ENCODE assay signal across 24 cellular contexts in genomic region chr7:154505362-154505761, GRCh38.
A peak's percentile ranks its signal among the peaks of the same experiment; 100 is the strongest.
DNase-seq lines count a peak whose midpoint lies in the region; ATAC-seq and TF ChIP-seq lines count a peak whose summit lies in the region.
"Had no signal": no experiment of that assay in that cellular context is flagged by ENCODE, and none has a peak within 500 bp of the region (broad histone marks: within the 10 kb centered on the region; RNA-seq: fewer than 3 reads in every experiment).

No MANE protein-coding gene starts in this region.

- peaks cover 5 to 7% of the 10 kb centered on the region in 2 experiments for H3K4me1 ChIP-seq in trophoblast cell (ENCODE audit: control insufficient read depth in 1 of 2, insufficient read depth in 2 of 2, low read length in 2 of 2)
- H3K4me1 ChIP-seq: A549 had no signal

- H3K36me3 Mint-ChIP-seq in type B pancreatic cell = no peaks in the 10 kb centered on the region
- H3K36me3 Mint-ChIP-seq: CD4-positive, CD25-positive, alpha-beta regulatory T cell had no signal

- H3K4me3 Mint-ChIP-seq in type B pancreatic cell = no peak overlapping the region
- H3K4me3 Mint-ChIP-seq: B cell; CD4-positive, CD25-positive, alpha-beta regulatory T cell had no signal

- peak overlapping the region; percentile 66 for H2BK12ac ChIP-seq in trophoblast cell (ENCODE audit: low read length)

- H3K79me2 ChIP-seq in trophoblast cell (ENCODE audit: control insufficient read depth, insufficient read depth, low read length, poor library complexity) = no peaks in the 10 kb centered on the region

- H3K23ac ChIP-seq in trophoblast cell (ENCODE audit: low read length) = no peak overlapping the region

- no peak overlapping the region for H2AK5ac ChIP-seq in trophoblast cell (ENCODE audit: low read length)

- H3K27ac ChIP-seq in HL-60 (replicated peaks) (no peak overlapping the region), trophoblast cell (ENCODE audit: low read depth, low read length) (peak overlapping the region; percentile 55)
- H3K27ac ChIP-seq: A549, KMS-11, PC-9, RWPE1 had no signal

- H4K12ac ChIP-seq in trophoblast cell (ENCODE audit: low read depth, low read length) = no peak overlapping the region

- H3K4me3 ChIP-seq in HL-60 (replicated peaks; ENCODE audit: insufficient read depth, low read length) (no peak overlapping the region), trophoblast cell (ENCODE audit: low read depth, low read length) (no peak overlapping the region)
- H3K4me3 ChIP-seq: A549, PC-9 had no signal

- H4K91ac ChIP-seq in trophoblast cell (ENCODE audit: low read depth, low read length) = no peak overlapping the region

- H3K36me3 ChIP-seq in trophoblast cell (ENCODE audit: control insufficient read depth in 1 of 2, insufficient read depth in 2 of 2, low read length in 2 of 2) = no peaks in the 10 kb centered on the region

- H2BK120ac ChIP-seq in trophoblast cell (ENCODE audit: insufficient read depth, low read length, poor library complexity) = no peak overlapping the region

- H3K27ac Mint-ChIP-seq in type B pancreatic cell = no peak overlapping the region
- H3K27ac Mint-ChIP-seq: B cell; CD4-positive, CD25-positive, alpha-beta regulatory T cell had no signal

- H3K4ac ChIP-seq in trophoblast cell (ENCODE audit: low read depth, low read length) = no peak overlapping the region

- no peak overlapping the region for H4K8ac ChIP-seq in trophoblast cell (ENCODE audit: low read depth, low read length)

- no peak for TF ChIP-seq CTCF in HL-60 (IDR thresholded peaks at IDR 0.05; ENCODE audit: insufficient read depth, low read length)
- TF ChIP-seq CTCF in type B pancreatic cell (conservative IDR thresholded peaks at IDR 0.05) = no peak

- no peak overlapping the region for H3K14ac ChIP-seq in trophoblast cell (ENCODE audit: low read length)

- no peak for ATAC-seq in GM19023 (IDR thresholded peaks at IDR 0.05; ENCODE audit: unreplicated experiment)
- ATAC-seq: A549, SK-N-SH treated with all-trans-retinoic acid at 6 μM for 48 hours had no signal

- no peak overlapping the region for H3K9ac ChIP-seq in trophoblast cell (ENCODE audit: low read length)
- H3K9ac ChIP-seq: KMS-11 had no signal

- H3K4me2 ChIP-seq in trophoblast cell (ENCODE audit: low read length) = no peak overlapping the region
- H3K4me2 ChIP-seq: A549, KMS-11, PC-9 had no signal

- H3K27me3 ChIP-seq in HL-60 (ENCODE audit: insufficient read depth, poor library complexity, severe bottlenecking) = no peaks in the 10 kb centered on the region
- H3K27me3 ChIP-seq in trophoblast cell (ENCODE audit: insufficient read depth, low read length) = no peaks in the 10 kb centered on the region

- DNase-seq in HL-60 (ENCODE audit: low read depth in 1 of 2, low spot score in 1 of 2) (peak; percentile 5 to 8), MV-4-11 (lab: John Stamatoyannopoulos, UW) (peak; percentile 90), RPMI8226 (peak; percentile 68), trophoblast cell (no peak), type B pancreatic cell (ENCODE audit: extremely low spot score, unreplicated experiment) (no peak)
- DNase-seq in activated T-cell treated with anti-CD3 and anti-CD28 coated beads, Interleukin-2, amount 50 U/mL, for 1 hour = no peak
- DNase-seq: CD4-positive, CD25-positive, alpha-beta regulatory T cell; EL; GF-D8; H7; NCI-H1092 treated with DMSO at 0.1 percent for 48 hours; NCI-H1436 treated with DMSO at 0.1 percent for 48 hours; NCI-H2029 treated with DMSO at 0.1 percent for 48 hours; NCI-H226; NCI-H510A treated with DMSO at 0.1 percent for 48 hours; NCI-H774; PC-9; SHP77 treated with DMSO at 0.1 percent for 48 hours had no signal

- H3K4me1 Mint-ChIP-seq in type B pancreatic cell (ENCODE audit: unreplicated experiment) = no peaks in the 10 kb centered on the region
- H3K4me1 Mint-ChIP-seq: B cell; CD4-positive, CD25-positive, alpha-beta regulatory T cell had no signal

- peak overlapping the region; percentile 77 for H2BK5ac ChIP-seq in trophoblast cell (ENCODE audit: low read depth, low read length, poor library complexity)

- H3K79me1 ChIP-seq in trophoblast cell (ENCODE audit: low read length) = no peaks in the 10 kb centered on the region

- H2AFZ ChIP-seq in trophoblast cell (ENCODE audit: insufficient read depth, low read length, poor library complexity) = no peak overlapping the region
- H2AFZ ChIP-seq: PC-9 had no signal

- WGBS in trophoblast cell (ENCODE audit: extremely low coverage, insufficient coverage, insufficient read length) = no CpG with 5 or more reads among the region's 4 CpGs

- H3K9me3 ChIP-seq in trophoblast cell (ENCODE audit: insufficient read depth, low read depth, low read length) = peaks cover 2% of the 10 kb centered on the region

- H3K27me3 Mint-ChIP-seq in type B pancreatic cell = no peaks in the 10 kb centered on the region
- H3K27me3 Mint-ChIP-seq: B cell; CD4-positive, CD25-positive, alpha-beta regulatory T cell had no signal

- H3K18ac ChIP-seq in trophoblast cell (ENCODE audit: low read length) = no peak overlapping the region

- peaks cover 7% of the 10 kb centered on the region for H3K9me3 Mint-ChIP-seq in type B pancreatic cell

Comparison
In these comparisons a context has a peak if more than half of its experiments do, and no peak if none do; other contexts are left out.
1. DNase-seq: peak in HL-60 (2 of 2), MV-4-11 (single experiment) and RPMI8226 (single experiment); none in trophoblast cell (0 of 2), activated T-cell treated with anti-CD3 and anti-CD28 coated beads, Interleukin-2, amount 50 U/mL, for 1 hour (single experiment) and type B pancreatic cell (single experiment).